ENCODE assay signal across 21 cellular contexts in genomic region chr20:38247166-38247509, GRCh38. TPM values are rescaled to one million over a fixed set of nuclear protein-coding genes. Genes with fewer than 3 reads are reported as not detected.
"Had no signal": no experiment of that assay in that cellular context is flagged by ENCODE, and none has a peak within 500 bp of the region (broad histone marks: within the 10 kb centered on the region; RNA-seq: fewer than 3 reads in every experiment).

No MANE protein-coding gene starts in this region.

- H3K27ac ChIP-seq: epithelial cell of prostate, skin epidermis, upper lobe of right lung had no signal

- ATAC-seq: activated CD4-positive, CD25-positive, alpha-beta regulatory T cell treated with anti-CD3 and anti-CD28 coated beads, Interleukin-2, amount 50 U/mL, for 24 hours; activated CD8-positive, alpha-beta memory T cell treated with anti-CD3 and anti-CD28 coated beads, Interleukin-2, amount 10 ng/mL, durations not matched to agents 7 days and 5 days; activated T-cell treated with anti-CD3 and anti-CD28 coated beads, Interleukin-2, amount 50 U/mL, for 4 hours; naive thymus-derived CD8-positive, alpha-beta T cell; stimulated activated effector memory CD8-positive, alpha-beta T cell treated with anti-CD3 and anti-CD28 coated beads, Interleukin-12 subunit alpha, Interleukin-12 subunit beta, amount 100 ng/mL, for 72 hours; upper lobe of right lung had no signal

- H3K9me3 ChIP-seq: ovary had no signal

- H3K4me1 ChIP-seq: upper lobe of right lung had no signal

- H3K4me3 ChIP-seq: ovary, skin epidermis, upper lobe of right lung had no signal

- H3K36me3 ChIP-seq: ovary, upper lobe of right lung had no signal

- H3K27me3 ChIP-seq: ovary, upper lobe of right lung had no signal

- DNase-seq: activated CD4-positive, alpha-beta T cell treated with anti-CD3 and anti-CD28 coated beads, Interleukin-2, amount 50 U/mL, for 4 hours; activated CD8-positive, alpha-beta memory T cell treated with anti-CD3 and anti-CD28 coated beads, Interleukin-2, amount 10 ng/mL, durations not matched to agents 7 days and 5 days; activated naive CD4-positive, alpha-beta T cell; activated T-cell treated with anti-CD3 and anti-CD28 coated beads, Interleukin-2, amount 50 U/mL, for 4 hours; aorta; cortex of kidney; effector memory CD4-positive, alpha-beta T cell; glutamatergic neuron; immature natural killer cell; left cardiac atrium; naive thymus-derived CD8-positive, alpha-beta T cell; retina; SIG-M5 had no signal

RNA-seq across cellular contexts. Expression of gene KIAA1755, which starts 13.4 kb away (rescaled TPM):
- total RNA-seq: activated CD8-positive, alpha-beta memory T cell treated with anti-CD3 and anti-CD28 coated beads, Interleukin-2, amount 10 ng/mL, durations not matched to agents 7 days and 5 days; activated T-cell treated with anti-CD3 and anti-CD28 coated beads, Interleukin-2, amount 50 U/mL, for 4 hours; lung microvascular endothelial cell; naive thymus-derived CD8-positive, alpha-beta T cell; T-helper 2 cell treated with Interferon-gamma antibody and Interleukin-4, amounts not matched to agents 100 ng/mL and 5 ng/mL, for 36 hours had no signal
- polyA plus RNA-seq: immature natural killer cell; naive thymus-derived CD8-positive, alpha-beta T cell had no signal

RNA-seq across cellular contexts. Expression of gene BPI, which starts 56.8 kb away (rescaled TPM):
- total RNA-seq: activated CD8-positive, alpha-beta memory T cell treated with anti-CD3 and anti-CD28 coated beads, Interleukin-2, amount 10 ng/mL, durations not matched to agents 7 days and 5 days; activated T-cell treated with anti-CD3 and anti-CD28 coated beads, Interleukin-2, amount 50 U/mL, for 4 hours; left cardiac atrium; lung microvascular endothelial cell; naive thymus-derived CD8-positive, alpha-beta T cell; T-helper 2 cell treated with Interferon-gamma antibody and Interleukin-4, amounts not matched to agents 100 ng/mL and 5 ng/mL, for 36 hours; upper lobe of right lung had no signal
- polyA plus RNA-seq: immature natural killer cell; naive thymus-derived CD8-positive, alpha-beta T cell had no signal
